Comparison of ENCODE assay signal across 1 cellular context in the genomic region with DNA sequence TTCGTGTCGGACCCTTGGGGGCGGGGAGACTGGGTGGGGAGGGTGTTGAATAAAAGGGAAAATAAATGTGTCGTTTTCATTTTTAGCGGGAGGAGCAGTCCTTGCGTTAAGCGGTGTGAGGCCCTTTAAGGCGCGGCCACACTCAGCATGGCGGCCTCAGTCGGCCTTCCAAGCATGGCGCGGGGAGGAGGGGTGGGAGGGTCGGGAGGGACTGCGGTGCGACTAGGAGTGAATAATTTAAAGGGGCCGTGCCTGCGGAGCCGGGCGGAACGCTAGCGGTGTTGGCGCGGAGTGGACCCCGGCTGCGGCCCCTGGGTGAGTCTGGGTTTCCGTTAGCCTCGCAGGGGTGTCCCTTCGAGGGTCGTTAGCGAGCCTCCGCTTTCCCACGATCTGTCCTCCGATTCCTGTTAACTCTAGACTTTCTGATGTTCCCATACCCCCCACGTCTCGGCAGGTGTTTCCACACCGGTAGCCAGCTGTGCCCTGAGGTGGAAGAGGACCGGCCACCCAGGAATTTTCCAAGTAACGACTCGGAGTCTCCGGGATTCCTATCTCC.
TF ChIP-seq lines count a peak whose summit lies in the region.

No MANE protein-coding gene starts in this region.

TF ChIP-seq in GM12878, 131 proteins besides CTCF, POLR2A, EP300 and RAD21 (continues in another document):
- TF ChIP-seq, protein P1, sequence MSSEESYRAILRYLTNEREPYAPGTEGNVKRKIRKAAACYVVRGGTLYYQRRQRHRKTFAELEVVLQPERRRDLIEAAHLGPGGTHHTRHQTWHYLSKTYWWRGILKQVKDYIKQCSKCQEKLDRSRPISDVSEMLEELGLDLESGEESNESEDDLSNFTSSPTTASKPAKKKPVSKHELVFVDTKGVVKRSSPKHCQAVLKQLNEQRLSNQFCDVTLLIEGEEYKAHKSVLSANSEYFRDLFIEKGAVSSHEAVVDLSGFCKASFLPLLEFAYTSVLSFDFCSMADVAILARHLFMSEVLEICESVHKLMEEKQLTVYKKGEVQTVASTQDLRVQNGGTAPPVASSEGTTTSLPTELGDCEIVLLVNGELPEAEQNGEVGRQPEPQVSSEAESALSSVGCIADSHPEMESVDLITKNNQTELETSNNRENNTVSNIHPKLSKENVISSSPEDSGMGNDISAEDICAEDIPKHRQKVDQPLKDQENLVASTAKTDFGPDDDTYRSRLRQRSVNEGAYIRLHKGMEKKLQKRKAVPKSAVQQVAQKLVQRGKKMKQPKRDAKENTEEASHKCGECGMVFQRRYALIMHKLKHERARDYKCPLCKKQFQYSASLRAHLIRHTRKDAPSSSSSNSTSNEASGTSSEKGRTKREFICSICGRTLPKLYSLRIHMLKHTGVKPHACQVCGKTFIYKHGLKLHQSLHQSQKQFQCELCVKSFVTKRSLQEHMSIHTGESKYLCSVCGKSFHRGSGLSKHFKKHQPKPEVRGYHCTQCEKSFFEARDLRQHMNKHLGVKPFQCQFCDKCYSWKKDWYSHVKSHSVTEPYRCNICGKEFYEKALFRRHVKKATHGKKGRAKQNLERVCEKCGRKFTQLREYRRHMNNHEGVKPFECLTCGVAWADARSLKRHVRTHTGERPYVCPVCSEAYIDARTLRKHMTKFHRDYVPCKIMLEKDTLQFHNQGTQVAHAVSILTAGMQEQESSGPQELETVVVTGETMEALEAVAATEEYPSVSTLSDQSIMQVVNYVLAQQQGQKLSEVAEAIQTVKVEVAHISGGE (CRISPR knock-in tag; IDR thresholded peaks at IDR 0.05) = no peak
- TF ChIP-seq, protein P2, sequence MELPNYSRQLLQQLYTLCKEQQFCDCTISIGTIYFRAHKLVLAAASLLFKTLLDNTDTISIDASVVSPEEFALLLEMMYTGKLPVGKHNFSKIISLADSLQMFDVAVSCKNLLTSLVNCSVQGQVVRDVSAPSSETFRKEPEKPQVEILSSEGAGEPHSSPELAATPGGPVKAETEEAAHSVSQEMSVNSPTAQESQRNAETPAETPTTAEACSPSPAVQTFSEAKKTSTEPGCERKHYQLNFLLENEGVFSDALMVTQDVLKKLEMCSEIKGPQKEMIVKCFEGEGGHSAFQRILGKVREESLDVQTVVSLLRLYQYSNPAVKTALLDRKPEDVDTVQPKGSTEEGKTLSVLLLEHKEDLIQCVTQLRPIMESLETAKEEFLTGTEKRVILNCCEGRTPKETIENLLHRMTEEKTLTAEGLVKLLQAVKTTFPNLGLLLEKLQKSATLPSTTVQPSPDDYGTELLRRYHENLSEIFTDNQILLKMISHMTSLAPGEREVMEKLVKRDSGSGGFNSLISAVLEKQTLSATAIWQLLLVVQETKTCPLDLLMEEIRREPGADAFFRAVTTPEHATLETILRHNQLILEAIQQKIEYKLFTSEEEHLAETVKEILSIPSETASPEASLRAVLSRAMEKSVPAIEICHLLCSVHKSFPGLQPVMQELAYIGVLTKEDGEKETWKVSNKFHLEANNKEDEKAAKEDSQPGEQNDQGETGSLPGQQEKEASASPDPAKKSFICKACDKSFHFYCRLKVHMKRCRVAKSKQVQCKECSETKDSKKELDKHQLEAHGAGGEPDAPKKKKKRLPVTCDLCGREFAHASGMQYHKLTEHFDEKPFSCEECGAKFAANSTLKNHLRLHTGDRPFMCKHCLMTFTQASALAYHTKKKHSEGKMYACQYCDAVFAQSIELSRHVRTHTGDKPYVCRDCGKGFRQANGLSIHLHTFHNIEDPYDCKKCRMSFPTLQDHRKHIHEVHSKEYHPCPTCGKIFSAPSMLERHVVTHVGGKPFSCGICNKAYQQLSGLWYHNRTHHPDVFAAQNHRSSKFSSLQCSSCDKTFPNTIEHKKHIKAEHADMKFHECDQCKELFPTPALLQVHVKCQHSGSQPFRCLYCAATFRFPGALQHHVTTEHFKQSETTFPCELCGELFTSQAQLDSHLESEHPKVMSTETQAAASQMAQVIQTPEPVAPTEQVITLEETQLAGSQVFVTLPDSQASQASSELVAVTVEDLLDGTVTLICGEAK (IDR thresholded peaks at IDR 0.05; ENCODE audit: borderline replicate concordance) = no peak
- TF ChIP-seq IRF4 (IDR thresholded peaks at IDR 0.05; ENCODE audit: low read depth, low read length) (no peak), SMARCA5 (IDR thresholded peaks at IDR 0.05) (no peak), SMAD5 (IDR thresholded peaks at IDR 0.05; ENCODE audit: low read depth) (no peak), ZNF24 (IDR thresholded peaks at IDR 0.05) (no peak), HDGF (IDR thresholded peaks at IDR 0.05) (no peak), TCF3 (IDR thresholded peaks at IDR 0.05; ENCODE audit: borderline replicate concordance, insufficient read depth, low read depth, low read length) (no peak), BHLHE40 (IDR thresholded peaks at IDR 0.05; ENCODE audit: borderline replicate concordance in 1 of 2, low read depth in 2 of 2, low read length in 1 of 2) (no peak), SRF (IDR thresholded peaks at IDR 0.05; ENCODE audit: low read depth in 2 of 2, low read length in 2 of 2) (no peak), NR2F1 (conservative IDR thresholded peaks at IDR 0.05) (no peak), SREBF1 (IDR thresholded peaks at IDR 0.05; ENCODE audit: low read length) (no peak), KAT2A (conservative IDR thresholded peaks at IDR 0.05; ENCODE audit: control insufficient read depth, low read depth, low read length) (no peak), ZSCAN29 (IDR thresholded peaks at IDR 0.05) (no peak), MAX (IDR thresholded peaks at IDR 0.05; ENCODE audit: low read depth, low read length) (no peak), GATAD2B (conservative IDR thresholded peaks at IDR 0.05; ENCODE audit: low read depth) (no peak), SUPT20H (IDR thresholded peaks at IDR 0.05; ENCODE audit: borderline replicate concordance, control insufficient read depth, low read depth, low read length) (no peak), BMI1 (IDR thresholded peaks at IDR 0.05; ENCODE audit: borderline replicate concordance) (no peak), MTA2 (IDR thresholded peaks at IDR 0.05; ENCODE audit: low read depth) (0 out of 2 replicates have a peak, but pooled peaks have one; percentile 4), NRF1 (conservative IDR thresholded peaks at IDR 0.05; ENCODE audit: low read depth, low read length) (no peak), POLR2AphosphoS5 (IDR thresholded peaks at IDR 0.05; ENCODE audit: low read length) (peak; percentile 63; the same call in 1 of the 2 replicates), ZNF207 (IDR thresholded peaks at IDR 0.05; ENCODE audit: borderline replicate concordance) (no peak), RUNX3 (IDR thresholded peaks at IDR 0.05; ENCODE audit: low read length) (peak; percentile 23; the same call in 1 of the 2 replicates), BCL11A (IDR thresholded peaks at IDR 0.05; ENCODE audit: low read depth, low read length) (no peak), CEBPB (IDR thresholded peaks at IDR 0.05; ENCODE audit: borderline replicate concordance in 1 of 2, low read depth in 2 of 2, low read length in 2 of 2) (no peak)
- TF ChIP-seq, protein P3, sequence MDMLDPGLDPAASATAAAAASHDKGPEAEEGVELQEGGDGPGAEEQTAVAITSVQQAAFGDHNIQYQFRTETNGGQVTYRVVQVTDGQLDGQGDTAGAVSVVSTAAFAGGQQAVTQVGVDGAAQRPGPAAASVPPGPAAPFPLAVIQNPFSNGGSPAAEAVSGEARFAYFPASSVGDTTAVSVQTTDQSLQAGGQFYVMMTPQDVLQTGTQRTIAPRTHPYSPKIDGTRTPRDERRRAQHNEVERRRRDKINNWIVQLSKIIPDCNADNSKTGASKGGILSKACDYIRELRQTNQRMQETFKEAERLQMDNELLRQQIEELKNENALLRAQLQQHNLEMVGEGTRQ (IDR thresholded peaks at IDR 0.05; ENCODE audit: borderline replicate concordance, low read depth, low read length) = no peak
- TF ChIP-seq, protein P4, sequence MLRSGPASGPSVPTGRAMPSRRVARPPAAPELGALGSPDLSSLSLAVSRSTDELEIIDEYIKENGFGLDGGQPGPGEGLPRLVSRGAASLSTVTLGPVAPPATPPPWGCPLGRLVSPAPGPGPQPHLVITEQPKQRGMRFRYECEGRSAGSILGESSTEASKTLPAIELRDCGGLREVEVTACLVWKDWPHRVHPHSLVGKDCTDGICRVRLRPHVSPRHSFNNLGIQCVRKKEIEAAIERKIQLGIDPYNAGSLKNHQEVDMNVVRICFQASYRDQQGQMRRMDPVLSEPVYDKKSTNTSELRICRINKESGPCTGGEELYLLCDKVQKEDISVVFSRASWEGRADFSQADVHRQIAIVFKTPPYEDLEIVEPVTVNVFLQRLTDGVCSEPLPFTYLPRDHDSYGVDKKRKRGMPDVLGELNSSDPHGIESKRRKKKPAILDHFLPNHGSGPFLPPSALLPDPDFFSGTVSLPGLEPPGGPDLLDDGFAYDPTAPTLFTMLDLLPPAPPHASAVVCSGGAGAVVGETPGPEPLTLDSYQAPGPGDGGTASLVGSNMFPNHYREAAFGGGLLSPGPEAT (IDR thresholded peaks at IDR 0.05; ENCODE audit: low read depth) = peak; percentile 50; the same call in 1 of the 2 replicates
- TF ChIP-seq, protein P5, sequence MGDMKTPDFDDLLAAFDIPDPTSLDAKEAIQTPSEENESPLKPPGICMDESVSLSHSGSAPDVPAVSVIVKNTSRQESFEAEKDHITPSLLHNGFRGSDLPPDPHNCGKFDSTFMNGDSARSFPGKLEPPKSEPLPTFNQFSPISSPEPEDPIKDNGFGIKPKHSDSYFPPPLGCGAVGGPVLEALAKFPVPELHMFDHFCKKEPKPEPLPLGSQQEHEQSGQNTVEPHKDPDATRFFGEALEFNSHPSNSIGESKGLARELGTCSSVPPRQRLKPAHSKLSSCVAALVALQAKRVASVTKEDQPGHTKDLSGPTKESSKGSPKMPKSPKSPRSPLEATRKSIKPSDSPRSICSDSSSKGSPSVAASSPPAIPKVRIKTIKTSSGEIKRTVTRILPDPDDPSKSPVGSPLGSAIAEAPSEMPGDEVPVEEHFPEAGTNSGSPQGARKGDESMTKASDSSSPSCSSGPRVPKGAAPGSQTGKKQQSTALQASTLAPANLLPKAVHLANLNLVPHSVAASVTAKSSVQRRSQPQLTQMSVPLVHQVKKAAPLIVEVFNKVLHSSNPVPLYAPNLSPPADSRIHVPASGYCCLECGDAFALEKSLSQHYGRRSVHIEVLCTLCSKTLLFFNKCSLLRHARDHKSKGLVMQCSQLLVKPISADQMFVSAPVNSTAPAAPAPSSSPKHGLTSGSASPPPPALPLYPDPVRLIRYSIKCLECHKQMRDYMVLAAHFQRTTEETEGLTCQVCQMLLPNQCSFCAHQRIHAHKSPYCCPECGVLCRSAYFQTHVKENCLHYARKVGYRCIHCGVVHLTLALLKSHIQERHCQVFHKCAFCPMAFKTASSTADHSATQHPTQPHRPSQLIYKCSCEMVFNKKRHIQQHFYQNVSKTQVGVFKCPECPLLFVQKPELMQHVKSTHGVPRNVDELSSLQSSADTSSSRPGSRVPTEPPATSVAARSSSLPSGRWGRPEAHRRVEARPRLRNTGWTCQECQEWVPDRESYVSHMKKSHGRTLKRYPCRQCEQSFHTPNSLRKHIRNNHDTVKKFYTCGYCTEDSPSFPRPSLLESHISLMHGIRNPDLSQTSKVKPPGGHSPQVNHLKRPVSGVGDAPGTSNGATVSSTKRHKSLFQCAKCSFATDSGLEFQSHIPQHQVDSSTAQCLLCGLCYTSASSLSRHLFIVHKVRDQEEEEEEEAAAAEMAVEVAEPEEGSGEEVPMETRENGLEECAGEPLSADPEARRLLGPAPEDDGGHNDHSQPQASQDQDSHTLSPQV (IDR thresholded peaks at IDR 0.05) = peak; percentile 99
- TF ChIP-seq, protein P6, sequence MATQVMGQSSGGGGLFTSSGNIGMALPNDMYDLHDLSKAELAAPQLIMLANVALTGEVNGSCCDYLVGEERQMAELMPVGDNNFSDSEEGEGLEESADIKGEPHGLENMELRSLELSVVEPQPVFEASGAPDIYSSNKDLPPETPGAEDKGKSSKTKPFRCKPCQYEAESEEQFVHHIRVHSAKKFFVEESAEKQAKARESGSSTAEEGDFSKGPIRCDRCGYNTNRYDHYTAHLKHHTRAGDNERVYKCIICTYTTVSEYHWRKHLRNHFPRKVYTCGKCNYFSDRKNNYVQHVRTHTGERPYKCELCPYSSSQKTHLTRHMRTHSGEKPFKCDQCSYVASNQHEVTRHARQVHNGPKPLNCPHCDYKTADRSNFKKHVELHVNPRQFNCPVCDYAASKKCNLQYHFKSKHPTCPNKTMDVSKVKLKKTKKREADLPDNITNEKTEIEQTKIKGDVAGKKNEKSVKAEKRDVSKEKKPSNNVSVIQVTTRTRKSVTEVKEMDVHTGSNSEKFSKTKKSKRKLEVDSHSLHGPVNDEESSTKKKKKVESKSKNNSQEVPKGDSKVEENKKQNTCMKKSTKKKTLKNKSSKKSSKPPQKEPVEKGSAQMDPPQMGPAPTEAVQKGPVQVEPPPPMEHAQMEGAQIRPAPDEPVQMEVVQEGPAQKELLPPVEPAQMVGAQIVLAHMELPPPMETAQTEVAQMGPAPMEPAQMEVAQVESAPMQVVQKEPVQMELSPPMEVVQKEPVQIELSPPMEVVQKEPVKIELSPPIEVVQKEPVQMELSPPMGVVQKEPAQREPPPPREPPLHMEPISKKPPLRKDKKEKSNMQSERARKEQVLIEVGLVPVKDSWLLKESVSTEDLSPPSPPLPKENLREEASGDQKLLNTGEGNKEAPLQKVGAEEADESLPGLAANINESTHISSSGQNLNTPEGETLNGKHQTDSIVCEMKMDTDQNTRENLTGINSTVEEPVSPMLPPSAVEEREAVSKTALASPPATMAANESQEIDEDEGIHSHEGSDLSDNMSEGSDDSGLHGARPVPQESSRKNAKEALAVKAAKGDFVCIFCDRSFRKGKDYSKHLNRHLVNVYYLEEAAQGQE (IDR thresholded peaks at IDR 0.05; ENCODE audit: low read depth, low read length) = no peak
- TF ChIP-seq, protein P7, sequence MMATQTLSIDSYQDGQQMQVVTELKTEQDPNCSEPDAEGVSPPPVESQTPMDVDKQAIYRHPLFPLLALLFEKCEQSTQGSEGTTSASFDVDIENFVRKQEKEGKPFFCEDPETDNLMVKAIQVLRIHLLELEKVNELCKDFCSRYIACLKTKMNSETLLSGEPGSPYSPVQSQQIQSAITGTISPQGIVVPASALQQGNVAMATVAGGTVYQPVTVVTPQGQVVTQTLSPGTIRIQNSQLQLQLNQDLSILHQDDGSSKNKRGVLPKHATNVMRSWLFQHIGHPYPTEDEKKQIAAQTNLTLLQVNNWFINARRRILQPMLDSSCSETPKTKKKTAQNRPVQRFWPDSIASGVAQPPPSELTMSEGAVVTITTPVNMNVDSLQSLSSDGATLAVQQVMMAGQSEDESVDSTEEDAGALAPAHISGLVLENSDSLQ (IDR thresholded peaks at IDR 0.05) = no peak
- TF ChIP-seq, protein P8, sequence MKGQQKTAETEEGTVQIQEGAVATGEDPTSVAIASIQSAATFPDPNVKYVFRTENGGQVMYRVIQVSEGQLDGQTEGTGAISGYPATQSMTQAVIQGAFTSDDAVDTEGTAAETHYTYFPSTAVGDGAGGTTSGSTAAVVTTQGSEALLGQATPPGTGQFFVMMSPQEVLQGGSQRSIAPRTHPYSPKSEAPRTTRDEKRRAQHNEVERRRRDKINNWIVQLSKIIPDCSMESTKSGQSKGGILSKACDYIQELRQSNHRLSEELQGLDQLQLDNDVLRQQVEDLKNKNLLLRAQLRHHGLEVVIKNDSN (IDR thresholded peaks at IDR 0.05; ENCODE audit: borderline replicate concordance, extremely low read length, insufficient read depth, low read depth, low read length) = no peak
- TF ChIP-seq, protein P9, sequence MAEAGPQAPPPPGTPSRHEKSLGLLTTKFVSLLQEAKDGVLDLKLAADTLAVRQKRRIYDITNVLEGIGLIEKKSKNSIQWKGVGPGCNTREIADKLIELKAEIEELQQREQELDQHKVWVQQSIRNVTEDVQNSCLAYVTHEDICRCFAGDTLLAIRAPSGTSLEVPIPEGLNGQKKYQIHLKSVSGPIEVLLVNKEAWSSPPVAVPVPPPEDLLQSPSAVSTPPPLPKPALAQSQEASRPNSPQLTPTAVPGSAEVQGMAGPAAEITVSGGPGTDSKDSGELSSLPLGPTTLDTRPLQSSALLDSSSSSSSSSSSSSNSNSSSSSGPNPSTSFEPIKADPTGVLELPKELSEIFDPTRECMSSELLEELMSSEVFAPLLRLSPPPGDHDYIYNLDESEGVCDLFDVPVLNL (IDR thresholded peaks at IDR 0.05; ENCODE audit: low read depth, low read length) = no peak
